In genomic region chr5:57834829-57835554, GRCh38 we compare ENCODE assay signal across 1 cellular context.
TF ChIP-seq lines count a peak whose summit lies in the region.

No MANE protein-coding gene starts in this region.

TF ChIP-seq in HEK293, 187 proteins besides CTCF, POLR2A, EP300 and RAD21 (continued from another document):
- TF ChIP-seq ZSCAN5A (tag by site-specific recombination; IDR thresholded peaks at IDR 0.05), result no peak
- TF ChIP-seq ZIC2 (tag by site-specific recombination; IDR thresholded peaks at IDR 0.05), result peak; percentile 48
- TF ChIP-seq, protein P1, sequence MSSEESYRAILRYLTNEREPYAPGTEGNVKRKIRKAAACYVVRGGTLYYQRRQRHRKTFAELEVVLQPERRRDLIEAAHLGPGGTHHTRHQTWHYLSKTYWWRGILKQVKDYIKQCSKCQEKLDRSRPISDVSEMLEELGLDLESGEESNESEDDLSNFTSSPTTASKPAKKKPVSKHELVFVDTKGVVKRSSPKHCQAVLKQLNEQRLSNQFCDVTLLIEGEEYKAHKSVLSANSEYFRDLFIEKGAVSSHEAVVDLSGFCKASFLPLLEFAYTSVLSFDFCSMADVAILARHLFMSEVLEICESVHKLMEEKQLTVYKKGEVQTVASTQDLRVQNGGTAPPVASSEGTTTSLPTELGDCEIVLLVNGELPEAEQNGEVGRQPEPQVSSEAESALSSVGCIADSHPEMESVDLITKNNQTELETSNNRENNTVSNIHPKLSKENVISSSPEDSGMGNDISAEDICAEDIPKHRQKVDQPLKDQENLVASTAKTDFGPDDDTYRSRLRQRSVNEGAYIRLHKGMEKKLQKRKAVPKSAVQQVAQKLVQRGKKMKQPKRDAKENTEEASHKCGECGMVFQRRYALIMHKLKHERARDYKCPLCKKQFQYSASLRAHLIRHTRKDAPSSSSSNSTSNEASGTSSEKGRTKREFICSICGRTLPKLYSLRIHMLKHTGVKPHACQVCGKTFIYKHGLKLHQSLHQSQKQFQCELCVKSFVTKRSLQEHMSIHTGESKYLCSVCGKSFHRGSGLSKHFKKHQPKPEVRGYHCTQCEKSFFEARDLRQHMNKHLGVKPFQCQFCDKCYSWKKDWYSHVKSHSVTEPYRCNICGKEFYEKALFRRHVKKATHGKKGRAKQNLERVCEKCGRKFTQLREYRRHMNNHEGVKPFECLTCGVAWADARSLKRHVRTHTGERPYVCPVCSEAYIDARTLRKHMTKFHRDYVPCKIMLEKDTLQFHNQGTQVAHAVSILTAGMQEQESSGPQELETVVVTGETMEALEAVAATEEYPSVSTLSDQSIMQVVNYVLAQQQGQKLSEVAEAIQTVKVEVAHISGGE (tag by site-specific recombination; conservative IDR thresholded peaks at IDR 0.05; ENCODE audit: low read depth), result peak; percentile 38; the same call in 1 of the 2 replicates
- TF ChIP-seq ZSCAN16 (tag by site-specific recombination; IDR thresholded peaks at IDR 0.05), result no peak
- no peak for TF ChIP-seq BCL11B (tag by site-specific recombination; IDR thresholded peaks at IDR 0.05; ENCODE audit: low read depth)
- peak; percentile 29; the same call in 1 of the 2 replicates for TF ChIP-seq ZNF518A (tag by site-specific recombination; conservative IDR thresholded peaks at IDR 0.05; ENCODE audit: low read depth)
- 0 out of 2 replicates have a peak, but pooled peaks have one; percentile 28 for TF ChIP-seq ZBTB48 (tag by site-specific recombination; IDR thresholded peaks at IDR 0.05)
- TF ChIP-seq ZBTB6 (tag by site-specific recombination; IDR thresholded peaks at IDR 0.05), result 0 out of 2 replicates have a peak, but pooled peaks have one; percentile 26
- TF ChIP-seq ZNF335 (tag by site-specific recombination; conservative IDR thresholded peaks at IDR 0.05), result peak; percentile 83; the same call in 1 of the 2 replicates
- TF ChIP-seq SCRT2 (tag by site-specific recombination; IDR thresholded peaks at IDR 0.05), result no peak
- TF ChIP-seq TRIM28 (IDR thresholded peaks at IDR 0.05; ENCODE audit: borderline replicate concordance, low read length), result peak; percentile 80
- TF ChIP-seq ZNF155 (tag by site-specific recombination; IDR thresholded peaks at IDR 0.05), result no peak
- TF ChIP-seq, protein P2, sequence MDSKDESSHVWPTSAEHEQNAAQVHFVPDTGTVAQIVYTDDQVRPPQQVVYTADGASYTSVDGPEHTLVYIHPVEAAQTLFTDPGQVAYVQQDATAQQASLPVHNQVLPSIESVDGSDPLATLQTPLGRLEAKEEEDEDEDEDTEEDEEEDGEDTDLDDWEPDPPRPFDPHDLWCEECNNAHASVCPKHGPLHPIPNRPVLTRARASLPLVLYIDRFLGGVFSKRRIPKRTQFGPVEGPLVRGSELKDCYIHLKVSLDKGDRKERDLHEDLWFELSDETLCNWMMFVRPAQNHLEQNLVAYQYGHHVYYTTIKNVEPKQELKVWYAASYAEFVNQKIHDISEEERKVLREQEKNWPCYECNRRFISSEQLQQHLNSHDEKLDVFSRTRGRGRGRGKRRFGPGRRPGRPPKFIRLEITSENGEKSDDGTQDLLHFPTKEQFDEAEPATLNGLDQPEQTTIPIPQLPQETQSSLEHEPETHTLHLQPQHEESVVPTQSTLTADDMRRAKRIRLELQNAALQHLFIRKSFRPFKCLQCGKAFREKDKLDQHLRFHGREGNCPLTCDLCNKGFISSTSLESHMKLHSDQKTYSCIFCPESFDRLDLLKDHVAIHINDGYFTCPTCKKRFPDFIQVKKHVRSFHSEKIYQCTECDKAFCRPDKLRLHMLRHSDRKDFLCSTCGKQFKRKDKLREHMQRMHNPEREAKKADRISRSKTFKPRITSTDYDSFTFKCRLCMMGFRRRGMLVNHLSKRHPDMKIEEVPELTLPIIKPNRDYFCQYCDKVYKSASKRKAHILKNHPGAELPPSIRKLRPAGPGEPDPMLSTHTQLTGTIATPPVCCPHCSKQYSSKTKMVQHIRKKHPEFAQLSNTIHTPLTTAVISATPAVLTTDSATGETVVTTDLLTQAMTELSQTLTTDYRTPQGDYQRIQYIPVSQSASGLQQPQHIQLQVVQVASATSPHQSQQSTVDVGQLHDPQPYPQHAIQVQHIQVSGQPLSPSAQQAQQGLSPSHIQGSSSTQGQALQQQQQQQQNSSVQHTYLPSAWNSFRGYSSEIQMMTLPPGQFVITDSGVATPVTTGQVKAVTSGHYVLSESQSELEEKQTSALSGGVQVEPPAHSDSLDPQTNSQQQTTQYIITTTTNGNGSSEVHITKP (tag by site-specific recombination; IDR thresholded peaks at IDR 0.05), result peak; percentile 6; the same call in 1 of the 2 replicates
- no peak for TF ChIP-seq ZXDB (tag by site-specific recombination; IDR thresholded peaks at IDR 0.05)
- TF ChIP-seq ZNF561 (tag by site-specific recombination; IDR thresholded peaks at IDR 0.05; ENCODE audit: borderline replicate concordance), result peak; percentile 76; the same call in 1 of the 2 replicates
- no peak for TF ChIP-seq ZNF391 (tag by site-specific recombination; IDR thresholded peaks at IDR 0.05; ENCODE audit: borderline replicate concordance, low read depth)
